8 cellular contexts compared by ENCODE assay signal in genomic region chr11:1188451-1189130, GRCh38. TPM values are rescaled to one million over a fixed set of nuclear protein-coding genes. Genes with fewer than 3 reads are reported as not detected.
"Had no signal": no experiment of that assay in that cellular context is flagged by ENCODE, and none has a peak within 500 bp of the region (broad histone marks: within the 10 kb centered on the region; RNA-seq: fewer than 3 reads in every experiment).

No MANE protein-coding gene starts in this region.

RNA-seq across cellular contexts. Expression of gene MUC5AC, which starts 30.8 kb away (rescaled TPM):
- total RNA-seq: HepG2, HT1080, IMR-90, NCI-H460, Peyer's patch, RPMI7951, SK-MEL-5 had no signal
- polyA plus RNA-seq: SK-N-SH had no signal

RNA-seq across cellular contexts. Expression of gene MUC5B, which starts 34.3 kb away (rescaled TPM):
- total RNA-seq: HepG2, IMR-90, RPMI7951 had no signal
- polyA plus RNA-seq: IMR-90, SK-N-SH had no signal
